ENCODE assay signal across 26 cellular contexts in genomic region chr6:40626886-40627285, GRCh38. TPM values are rescaled to one million over a fixed set of nuclear protein-coding genes. Genes with fewer than 3 reads are reported as not detected.
"Had no signal": no experiment of that assay in that cellular context is flagged by ENCODE, and none has a peak within 500 bp of the region (broad histone marks: within the 10 kb centered on the region; RNA-seq: fewer than 3 reads in every experiment).

No MANE protein-coding gene starts in this region.

- H3K4me2 ChIP-seq: neural progenitor cell, smooth muscle cell had no signal

- H3K9ac ChIP-seq: neural progenitor cell had no signal

- H3K9me3 ChIP-seq: ascending aorta, esophagus squamous epithelium, left lung, testis, vagina had no signal

- ATAC-seq: activated CD8-positive, alpha-beta T cell treated with anti-CD3 and anti-CD28 coated beads, Interleukin-2, amount 10 ng/mL, durations not matched to agents 7 days and 5 days; activated naive CD4-positive, alpha-beta T cell treated with anti-CD3 and anti-CD28 coated beads, Interleukin-2, amount 50 U/mL, for 72 hours; activated T-helper 17 cell treated with anti-CD3 and anti-CD28 coated beads, Interleukin-2, amount 50 U/mL, for 72 hours; left lung; naive thymus-derived CD8-positive, alpha-beta T cell; sciatic nerve had no signal

- H3K4me3 ChIP-seq: ascending aorta, esophagus squamous epithelium, left lung, lung, neural progenitor cell, smooth muscle cell, testis, vagina had no signal

- H3K4me1 ChIP-seq: ascending aorta, esophagus squamous epithelium, left lung, testis, vagina had no signal

- H3K36me3 ChIP-seq: ascending aorta, brain microvascular endothelial cell, esophagus squamous epithelium, left lung, neural progenitor cell, vagina had no signal

- DNase-seq: activated CD4-positive, alpha-beta T cell treated with anti-CD3 and anti-CD28 coated beads for 1 hour; activated CD4-positive, alpha-beta T cell treated with anti-CD3 and anti-CD28 coated beads, Interleukin-2, amount 50 U/mL, for 1 hour; activated CD8-positive, alpha-beta T cell treated with anti-CD3 and anti-CD28 coated beads, Interleukin-2, amount 10 ng/mL, durations not matched to agents 7 days and 5 days; activated T-cell treated with anti-CD3 and anti-CD28 coated beads, Interleukin-2, amount 50 U/mL, for 1 hour; brain microvascular endothelial cell; effector memory CD4-positive, alpha-beta T cell; esophagus squamous epithelium; left lung; naive thymus-derived CD8-positive, alpha-beta T cell; posterior cingulate gyrus; stimulated activated CD4-positive, alpha-beta T cell treated with anti-CD3 and anti-CD28 coated beads, Interleukin-15, amount 100 ng/mL, for 24 hours; stimulated activated naive CD4-positive, alpha-beta T cell; testis had no signal

- H3K27me3 ChIP-seq: ascending aorta, brain microvascular endothelial cell, left lung, neural progenitor cell, testis, vagina had no signal

- H2AFZ ChIP-seq: neural progenitor cell had no signal

- H3K27ac ChIP-seq: ascending aorta, brain microvascular endothelial cell, esophagus squamous epithelium, left lung, neural progenitor cell, testis, vagina had no signal

RNA-seq across cellular contexts. Expression of gene LRFN2, which starts 39.7 kb away (rescaled TPM):
- total RNA-seq: activated CD8-positive, alpha-beta T cell treated with anti-CD3 and anti-CD28 coated beads, Interleukin-2, amount 10 ng/mL, durations not matched to agents 7 days and 5 days; activated naive CD4-positive, alpha-beta T cell treated with anti-CD3 and anti-CD28 coated beads, Interleukin-2, amount 50 U/mL, for 72 hours; ascending aorta; dermis microvascular lymphatic vessel endothelial cell; glomerular endothelial cell; kidney epithelial cell; mesothelial cell of epicardium; naive thymus-derived CD8-positive, alpha-beta T cell; omental fat pad; vagina had no signal
